7 cellular contexts compared by ENCODE assay signal in the genomic region with DNA sequence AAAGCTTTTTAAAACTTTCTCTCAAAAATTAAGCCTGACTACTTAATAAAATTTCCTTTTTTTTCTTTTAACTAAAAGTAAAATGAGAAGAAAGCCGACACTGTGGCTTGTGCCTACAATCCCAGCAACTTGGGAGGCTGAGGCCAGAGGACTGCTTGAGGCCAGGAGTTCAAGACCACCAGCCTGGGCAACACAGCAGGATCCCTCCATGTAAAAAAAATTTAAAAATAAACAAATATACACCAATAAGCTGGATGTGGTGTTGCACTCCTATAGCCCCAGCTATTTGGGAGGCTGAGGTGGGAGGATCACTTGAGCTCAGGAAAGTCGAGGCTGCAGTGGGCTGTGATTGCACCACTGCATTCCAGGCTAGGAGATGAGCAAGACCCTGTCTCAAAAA.
"Had no signal": no experiment of that assay in that cellular context is flagged by ENCODE, and none has a peak within 500 bp of the region (broad histone marks: within the 10 kb centered on the region; RNA-seq: fewer than 3 reads in every experiment).

No MANE protein-coding gene starts in this region.

- H3K4me1 Mint-ChIP-seq: IgD-negative memory B cell had no signal

- H3K9me3 ChIP-seq: HAP-1 had no signal

- H3K9ac ChIP-seq: GM23248 had no signal

- H3K27me3 Mint-ChIP-seq: IgD-negative memory B cell had no signal

- H3K4me3 ChIP-seq: GM23248, HAP-1 had no signal

- H3K9me3 Mint-ChIP-seq: IgD-negative memory B cell had no signal

- H3K27ac Mint-ChIP-seq: IgD-negative memory B cell had no signal

- H3K27ac ChIP-seq: GM23248 had no signal

- H2AFZ ChIP-seq: GM23248 had no signal

- DNase-seq: GM23248, GOT3, H7, KG1 had no signal

- ATAC-seq: HCT116 had no signal

- H3K4me3 Mint-ChIP-seq: IgD-negative memory B cell had no signal
